In the genomic region with DNA sequence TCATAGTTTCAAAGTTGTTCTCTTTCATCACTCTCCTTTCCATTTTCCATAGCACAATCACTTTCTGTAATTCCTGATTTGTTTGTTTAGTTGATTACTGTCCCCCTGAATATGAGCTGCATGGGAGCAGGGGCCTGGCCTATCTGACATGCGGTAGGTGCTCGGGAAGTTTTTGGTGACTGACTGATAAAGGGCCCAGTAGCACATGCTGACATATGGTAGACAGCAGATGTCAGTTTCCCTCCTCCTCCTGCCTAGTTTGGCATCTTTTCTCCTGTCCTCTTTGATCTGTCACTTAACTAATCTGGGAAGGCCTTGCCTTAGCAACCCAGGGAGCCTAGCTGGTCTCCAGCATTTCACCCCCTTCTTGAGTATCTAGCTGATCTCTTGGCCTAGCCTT, we compare ENCODE assay signal across 30 cellular contexts.
"Had no signal": no experiment of that assay in that cellular context is flagged by ENCODE, and none has a peak within 500 bp of the region (broad histone marks: within the 10 kb centered on the region; RNA-seq: fewer than 3 reads in every experiment).

No MANE protein-coding gene starts in this region.

- H3K9me3 ChIP-seq: gastrocnemius medialis, mucosa of descending colon, right lobe of liver, thoracic aorta, upper lobe of left lung had no signal

- H3K4me1 Mint-ChIP-seq: memory B cell; mesothelial cell of epicardium; naive B cell; neural crest cell; stimulated activated naive B cell treated with anti-CD40 and anti-IgM and Interleukin-4, amounts not matched to agents 10 μg/mL and 1 μg/mL and 100 μg/mL, for 72 hours had no signal

- H3K4me2 ChIP-seq: hepatocyte had no signal

- ATAC-seq: esophagus mucosa; gastrocnemius medialis; heart left ventricle; left lobe of liver; mucosa of descending colon; right lobe of liver; stimulated activated naive B cell treated with anti-CD40 and anti-IgM and Interleukin-4, amounts not matched to agents 10 μg/mL and 1 μg/mL and 100 μg/mL, for 72 hours had no signal

- H3K27me3 ChIP-seq: gastrocnemius medialis, heart left ventricle, hepatocyte, right lobe of liver, tibial nerve, upper lobe of left lung had no signal

- H3K4me3 ChIP-seq: gastrocnemius medialis, heart left ventricle, hepatocyte, lung, mucosa of descending colon, right lobe of liver, thoracic aorta, tibial nerve, upper lobe of left lung had no signal

- H3K9ac ChIP-seq: parathyroid adenoma had no signal

- H3K27ac ChIP-seq: epithelial cell of prostate, gastrocnemius medialis, heart left ventricle, hepatocyte, parathyroid adenoma, right lobe of liver, thoracic aorta, tibial nerve, upper lobe of left lung had no signal

- H2AFZ ChIP-seq: hepatocyte, parathyroid adenoma had no signal

- FAIRE-seq: kidney, small intestine, urothelium cell line had no signal

- H3K4me1 ChIP-seq: gastrocnemius medialis, heart left ventricle, parathyroid adenoma, right lobe of liver, tibial nerve, upper lobe of left lung had no signal

- H3K36me3 ChIP-seq: gastrocnemius medialis, heart left ventricle, right lobe of liver, thoracic aorta had no signal

- H3K9me3 Mint-ChIP-seq: endodermal cell; memory B cell; natural killer cell treated with Interleukin-12 subunit alpha and Interleukin-12 subunit beta and Interleukin-15 and Interleukin-18, amount 100 ng/mL, for 72 hours; neural crest cell; stimulated activated naive B cell treated with anti-CD40 and anti-IgM and Interleukin-4, amounts not matched to agents 10 μg/mL and 1 μg/mL and 100 μg/mL, for 72 hours; stimulated activated naive CD8-positive, alpha-beta T cell treated with anti-CD3 and anti-CD28 coated beads, Interleukin-15, Interleukin-2, amounts not matched to agents 100 ng/mL and 50 ng/mL, for 24 hours had no signal

- H3K27me3 Mint-ChIP-seq: memory B cell; naive B cell; natural killer cell treated with Interleukin-12 subunit alpha and Interleukin-12 subunit beta and Interleukin-15 and Interleukin-18, amount 100 ng/mL, for 72 hours; progenitor cell of endocrine pancreas; stimulated activated naive B cell treated with anti-CD40 and anti-IgM and Interleukin-4, amounts not matched to agents 10 μg/mL and 1 μg/mL and 100 μg/mL, for 72 hours; stimulated activated naive CD8-positive, alpha-beta T cell treated with anti-CD3 and anti-CD28 coated beads, Interleukin-15, Interleukin-2, amounts not matched to agents 100 ng/mL and 50 ng/mL, for 24 hours had no signal

- H3K36me3 Mint-ChIP-seq: natural killer cell treated with Interleukin-12 subunit alpha and Interleukin-12 subunit beta and Interleukin-15 and Interleukin-18, amount 100 ng/mL, for 72 hours had no signal

- H3K4me3 Mint-ChIP-seq: dendritic cell treated with granulocyte-macrophage colony-stimulating factor and Interleukin-4, amounts not matched to agents 40 ng/mL and 50 ng/mL, for 4 days; endodermal cell; memory B cell; mesothelial cell of epicardium; naive B cell; natural killer cell treated with Interleukin-12 subunit alpha and Interleukin-12 subunit beta and Interleukin-15 and Interleukin-18, amount 100 ng/mL, for 72 hours; neural crest cell; stimulated activated naive B cell treated with anti-CD40 and anti-IgM and Interleukin-4, amounts not matched to agents 10 μg/mL and 1 μg/mL and 100 μg/mL, for 72 hours; stimulated activated naive CD8-positive, alpha-beta T cell treated with anti-CD3 and anti-CD28 coated beads, Interleukin-15, Interleukin-2, amounts not matched to agents 100 ng/mL and 50 ng/mL, for 24 hours had no signal

- H3K79me2 ChIP-seq: hepatocyte, parathyroid adenoma had no signal

- DNase-seq: effector CD8-positive, alpha-beta T cell; endodermal cell; foreskin fibroblast; gastrocnemius medialis; heart left ventricle; kidney; mucosa of descending colon; naive B cell; right lobe of liver; small intestine; stimulated activated CD4-positive, alpha-beta T cell treated with anti-CD3 and anti-CD28 coated beads, Interleukin-15, amount 100 ng/mL, for 24 hours; stimulated activated CD4-positive, alpha-beta T cell treated with anti-CD3 and anti-CD28 coated beads, Interleukin-2, amount 100 ng/mL, for 48 hours; stimulated activated naive B cell treated with anti-CD40 and anti-IgM and Interleukin-4, amounts not matched to agents 10 μg/mL and 1 μg/mL and 100 μg/mL, for 72 hours; upper lobe of left lung had no signal

- H3K27ac Mint-ChIP-seq: dendritic cell treated with granulocyte-macrophage colony-stimulating factor and Interleukin-4, amounts not matched to agents 40 ng/mL and 50 ng/mL, for 4 days; endodermal cell; memory B cell; mesothelial cell of epicardium; naive B cell; natural killer cell treated with Interleukin-12 subunit alpha and Interleukin-12 subunit beta and Interleukin-15 and Interleukin-18, amount 100 ng/mL, for 72 hours; progenitor cell of endocrine pancreas; stimulated activated naive B cell treated with anti-CD40 and anti-IgM and Interleukin-4, amounts not matched to agents 10 μg/mL and 1 μg/mL and 100 μg/mL, for 72 hours; stimulated activated naive CD8-positive, alpha-beta T cell treated with anti-CD3 and anti-CD28 coated beads, Interleukin-15, Interleukin-2, amounts not matched to agents 100 ng/mL and 50 ng/mL, for 24 hours had no signal
